ENCODE assay signal across 18 cellular contexts in genomic region chr15:81945014-81945615, GRCh38.
A peak's percentile ranks its signal among the peaks of the same experiment; 100 is the strongest.
DNase-seq lines count a peak whose midpoint lies in the region; ATAC-seq and TF ChIP-seq lines count a peak whose summit lies in the region.
"Had no signal": no experiment of that assay in that cellular context is flagged by ENCODE, and none has a peak within 500 bp of the region (broad histone marks: within the 10 kb centered on the region; RNA-seq: fewer than 3 reads in every experiment).

No MANE protein-coding gene starts in this region.

- H2BK12ac ChIP-seq in H9 (ENCODE audit: insufficient read length, low read depth, low read length) = no peak overlapping the region

- H3K79me2 ChIP-seq in H9 (ENCODE audit: insufficient read depth, low read length) = no peaks in the 10 kb centered on the region

- peaks cover 0 to 3% of the 10 kb centered on the region in 2 experiments; a peak in 1 of 5 replicates for H3K9me3 Mint-ChIP-seq in H9
- H3K9me3 Mint-ChIP-seq in endodermal cell = no peaks in the 10 kb centered on the region

- WGBS in H9 (ENCODE audit: extremely low coverage, insufficient read length, low lambda C conversion rate) = no CpG with 5 or more reads among the region's 6 CpGs
- WGBS in endodermal cell (ENCODE audit: insufficient coverage in 1 of 2, insufficient read length in 1 of 2), 2 experiments = 59 to 81% methylated on average over 4 to 6 of the region's 6 CpGs
- WGBS in testis, 2 donors = 39 to 40% methylated on average over 6 of the region's 6 CpGs
- WGBS in thyroid gland, 2 donors = 66 to 69% methylated on average over 6 of the region's 6 CpGs

- H3K79me1 ChIP-seq in H9 (ENCODE audit: insufficient read depth, low read depth, low read length, poor library complexity, severe bottlenecking) = no peaks in the 10 kb centered on the region

- H3K18ac ChIP-seq in H9 (ENCODE audit: insufficient read length, low read depth, low read length) = peak overlapping the region; percentile 54

- H4K91ac ChIP-seq in H9 (ENCODE audit: insufficient read length, low read depth, low read length) = no peak overlapping the region

- H3K27ac ChIP-seq in H9 (ENCODE audit: insufficient read length, low read depth, low read length) = no peak overlapping the region
- no peak overlapping the region for H3K27ac ChIP-seq in endodermal cell (ENCODE audit: low read depth, low read length)
- H3K27ac ChIP-seq in testis = peak overlapping the region; percentile 5 to 56
- no peak overlapping the region for H3K27ac ChIP-seq in thyroid gland

- H3K4ac ChIP-seq in H9 (ENCODE audit: low read depth, low read length) = no peak overlapping the region

- H3K36me3 Mint-ChIP-seq in H9 (ENCODE audit: insufficient read depth in 1 of 3, low read depth in 3 of 3) (peaks cover 0 to 9% (median 7%) of the 10 kb centered on the region in 3 experiments; a peak in 4 of 7 replicates), endodermal cell (ENCODE audit: low read depth) (peaks cover 6% of the 10 kb centered on the region)

- no peak overlapping the region for H2BK120ac ChIP-seq in H9 (ENCODE audit: low read depth, low read length, poor library complexity, severe bottlenecking)

- no peak for DNase-seq in H9
- peak; percentile 33 for DNase-seq in OCI-M2 (lab: John Stamatoyannopoulos, UW; ENCODE audit: unreplicated experiment)
- peak; percentile 50 for DNase-seq in endodermal cell
- peak; percentile 69 for DNase-seq in testis
- DNase-seq in glomerular visceral epithelial cell (ENCODE audit: extremely low spot score) = no peak
- DNase-seq in thyroid gland = no peak
- DNase-seq: C1 segment of cervical spinal cord, DMS79 treated with DMSO at 0.1 percent for 48 hours, Kasumi-1, MG63, NCI-H1048, NCI-H1436 treated with DMSO at 0.1 percent for 48 hours, NCI-H2029, NCI-H345, NCI-H524 treated with DMSO at 0.1 percent for 48 hours, SW 1271 had no signal

- H3K4me3 Mint-ChIP-seq in H9 = no peak overlapping the region
- H3K4me3 Mint-ChIP-seq in endodermal cell = no peak overlapping the region

- H3K14ac ChIP-seq in H9 (ENCODE audit: insufficient read depth, low read length) = no peak overlapping the region

- no peak overlapping the region for H2BK15ac ChIP-seq in H9 (ENCODE audit: low read depth, low read length)

- ATAC-seq in GM21423 (IDR thresholded peaks at IDR 0.05; ENCODE audit: unreplicated experiment) = no peak
- ATAC-seq: Panc1 had no signal

- H3K56ac ChIP-seq in H9 (ENCODE audit: insufficient read length, low read depth, low read length) = no peak overlapping the region

- TF ChIP-seq CTCF in H9 (conservative IDR thresholded peaks at IDR 0.05) (no peak), endodermal cell (conservative IDR thresholded peaks at IDR 0.05) (no peak), testis (IDR thresholded peaks at IDR 0.05) (no peak), thyroid gland (IDR thresholded peaks at IDR 0.05) (no peak)

- H3K4me1 ChIP-seq in H9 (ENCODE audit: insufficient read depth, low read length) (no peaks in the 10 kb centered on the region), endodermal cell (ENCODE audit: control insufficient read depth, insufficient read depth, low read length) (peaks cover 13% of the 10 kb centered on the region), testis (peaks cover 19% of the 10 kb centered on the region), thyroid gland (no peaks in the 10 kb centered on the region)

- H3K23me2 ChIP-seq in H9 (ENCODE audit: insufficient read length, low read depth, low read length, poor library complexity, severe bottlenecking) = no peaks in the 10 kb centered on the region

- no peaks in the 10 kb centered on the region for H3K36me3 ChIP-seq in endodermal cell (ENCODE audit: control insufficient read depth, insufficient read depth, low read length)
- no peaks in the 10 kb centered on the region for H3K36me3 ChIP-seq in testis (ENCODE audit: low read depth, missing control alignments)
- H3K36me3 ChIP-seq in thyroid gland = no peaks in the 10 kb centered on the region
- H3K36me3 ChIP-seq: MG63 had no signal

- intact Hi-C loops in testis (cut with DNase I; ENCODE audit: low total_unique reads) = no loop called here
- intact Hi-C loops in thyroid gland (cut with DNase I) = no loop called here

- no peak overlapping the region for H2AFZ ChIP-seq in H9 (ENCODE audit: low read length)

- H3K9ac ChIP-seq in H9 (ENCODE audit: extremely low read depth, insufficient read length, low read length) (no peak overlapping the region), endodermal cell (ENCODE audit: extremely low read depth, low read length, poor library complexity, severe bottlenecking) (no peak overlapping the region)

- H2BK20ac ChIP-seq in H9 (ENCODE audit: low read depth, low read length, poor library complexity, severe bottlenecking) = no peak overlapping the region

- no peaks in the 10 kb centered on the region for H4K20me1 ChIP-seq in H9 (ENCODE audit: control insufficient read depth, insufficient read depth, insufficient read length)

- no peak overlapping the region for H2BK5ac ChIP-seq in H9 (ENCODE audit: insufficient read length, low read length)

- H3K27me3 ChIP-seq in H9 (ENCODE audit: insufficient read depth, low read length) (no peaks in the 10 kb centered on the region), endodermal cell (ENCODE audit: control insufficient read depth, insufficient read depth, low read length, poor library complexity, severe bottlenecking) (no peaks in the 10 kb centered on the region), testis (no peaks in the 10 kb centered on the region), thyroid gland (no peaks in the 10 kb centered on the region)
- H3K27me3 ChIP-seq: MG63 had no signal

- H3K4me1 Mint-ChIP-seq in H9 (peaks cover 17 to 18% of the 10 kb centered on the region in 2 experiments), endodermal cell (peaks cover 24% of the 10 kb centered on the region)

- H4K5ac ChIP-seq in H9 (ENCODE audit: insufficient read length, low read depth, low read length) = no peak overlapping the region

- H2AK5ac ChIP-seq in H9 (ENCODE audit: insufficient read length, low read length) = no peak overlapping the region

- no peaks in the 10 kb centered on the region for H3K27me3 Mint-ChIP-seq in H9 (ENCODE audit: low read depth)
- peaks cover 2% of the 10 kb centered on the region for H3K27me3 Mint-ChIP-seq in endodermal cell (ENCODE audit: insufficient read depth)

- H4K8ac ChIP-seq in H9 (replicated peaks; ENCODE audit: insufficient read length, low read depth, low read length) = no peak overlapping the region

- H3K27ac Mint-ChIP-seq in H9 (peak overlapping the region in 2 of 3 experiments; percentile 16 to 19; a peak in 3 of 7 replicates), endodermal cell (peak overlapping the region; percentile 28)

- H3K23ac ChIP-seq in H9 (ENCODE audit: insufficient read length, low read depth, low read length) = no peak overlapping the region

- H3K9me3 ChIP-seq in H9 (ENCODE audit: control insufficient read depth, low read depth, low read length) (no peaks in the 10 kb centered on the region), endodermal cell (ENCODE audit: control insufficient read depth, low read length) (no peaks in the 10 kb centered on the region), testis (no peaks in the 10 kb centered on the region), thyroid gland (no peaks in the 10 kb centered on the region)
- H3K9me3 ChIP-seq: MG63 had no signal

- H3K4me3 ChIP-seq in endodermal cell (ENCODE audit: low read length) (no peak overlapping the region), testis (no peak overlapping the region), thyroid gland (replicated peaks in 1 of 3) (no peak overlapping the region)
- H3K4me3 ChIP-seq: MG63 had no signal

- TF ChIP-seq POLR2A in testis (IDR thresholded peaks at IDR 0.05) = no peak
- TF ChIP-seq POLR2A in thyroid gland (IDR thresholded peaks at IDR 0.05) = no peak

- no peak overlapping the region for H3K4me2 ChIP-seq in H9 (ENCODE audit: insufficient read depth, insufficient read length, low read length)

- no peak overlapping the region for H3T11ph ChIP-seq in H9 (ENCODE audit: low read length)

Comparison
In these comparisons a context has a peak if more than half of its experiments do, and no peak if none do; other contexts are left out.
1. DNase-seq: peak in OCI-M2 (single experiment), endodermal cell (single experiment) and testis (single experiment); none in H9 (single experiment), glomerular visceral epithelial cell (single experiment) and thyroid gland (0 of 2).
2. H3K27ac ChIP-seq: peak in testis (2 of 2); none in H9 (single experiment), endodermal cell (single experiment) and thyroid gland (0 of 3).